Comparison of ENCODE assay signal across 12 cellular contexts in genomic region chr10:63518690-63519288, GRCh38. TPM values are rescaled to one million over a fixed set of nuclear protein-coding genes. Genes with fewer than 3 reads are reported as not detected.
DNase-seq lines count a peak whose midpoint lies in the region; ATAC-seq and TF ChIP-seq lines count a peak whose summit lies in the region.
"Had no signal": no experiment of that assay in that cellular context is flagged by ENCODE, and none has a peak within 500 bp of the region (broad histone marks: within the 10 kb centered on the region; RNA-seq: fewer than 3 reads in every experiment).

No MANE protein-coding gene starts in this region.

- peak overlapping the region; percentile 3 for H3K4me3 Mint-ChIP-seq in activated CD4-positive, alpha-beta T cell treated with anti-CD3 and anti-CD28 coated beads for 36 hours
- peak overlapping the region; percentile 53 for H3K4me3 Mint-ChIP-seq in activated B cell treated with CpG ODN at 0.5 μM for 24 hours
- H3K4me3 Mint-ChIP-seq in nephron, result peak overlapping the region; percentile 24 to 85 (median 84)

- intact Hi-C loops in activated CD4-positive, alpha-beta T cell treated with anti-CD3 and anti-CD28 coated beads for 36 hours (cut with DNase I, micrococcal nuclease), result no loop called here
- intact Hi-C loops in activated B cell treated with CpG ODN at 0.5 μM for 24 hours (cut with micrococcal nuclease), result no loop called here

- H3K4me3 ChIP-seq in GM12864 (ENCODE audit: low read depth, low read length), result peak overlapping the region; percentile 23; the same call in 1 of the 2 replicates

- H3K36me3 Mint-ChIP-seq in activated CD4-positive, alpha-beta T cell treated with anti-CD3 and anti-CD28 coated beads for 36 hours (ENCODE audit: low read depth), result peaks cover 13% of the 10 kb centered on the region
- H3K36me3 Mint-ChIP-seq in activated B cell treated with CpG ODN at 0.5 μM for 24 hours (ENCODE audit: low read depth) (no peaks in the 10 kb centered on the region), nephron (ENCODE audit: low read depth) (peaks cover 60% of the 10 kb centered on the region)

- TF ChIP-seq CTCF in GM12864 (IDR thresholded peaks at IDR 0.05; ENCODE audit: low read depth, low read length, missing control alignments) (no peak), activated B cell treated with CpG ODN at 0.5 μM for 24 hours (IDR thresholded peaks at IDR 0.05) (no peak), nephron (IDR thresholded peaks at IDR 0.05; ENCODE audit: unreplicated experiment in 3 of 3) (no peak)

- H3K27me3 Mint-ChIP-seq in activated CD4-positive, alpha-beta T cell treated with anti-CD3 and anti-CD28 coated beads for 36 hours, result no peaks in the 10 kb centered on the region
- H3K27me3 Mint-ChIP-seq in activated B cell treated with CpG ODN at 0.5 μM for 24 hours (no peaks in the 10 kb centered on the region), nephron (ENCODE audit: low read depth) (no peaks in the 10 kb centered on the region)

- no peak for ATAC-seq in activated CD4-positive, alpha-beta T cell treated with anti-CD3 and anti-CD28 coated beads for 36 hours
- ATAC-seq in activated B cell treated with CpG ODN at 0.5 μM for 24 hours (ENCODE audit: low read depth) (no peak), HG03520 (IDR thresholded peaks at IDR 0.05; ENCODE audit: unreplicated experiment) (no peak)

- POLR2A ChIA-PET in activated CD4-positive, alpha-beta T cell treated with anti-CD3 and anti-CD28 coated beads for 36 hours (lab: Charles Lee), result no interaction called here
- POLR2A ChIA-PET in activated B cell treated with CpG ODN at 0.5 μM for 24 hours (lab: Charles Lee), result no interaction called here

- H3K27ac Mint-ChIP-seq in activated CD4-positive, alpha-beta T cell treated with anti-CD3 and anti-CD28 coated beads for 36 hours, result peak overlapping the region; percentile 5
- H3K27ac Mint-ChIP-seq in activated B cell treated with CpG ODN at 0.5 μM for 24 hours (no peak overlapping the region), nephron (peak overlapping the region in 2 of 3 experiments; percentile 68 to 88)

- H3K9me3 Mint-ChIP-seq in activated CD4-positive, alpha-beta T cell treated with anti-CD3 and anti-CD28 coated beads for 36 hours (ENCODE audit: low read depth), result peaks cover 6% of the 10 kb centered on the region
- H3K9me3 Mint-ChIP-seq in activated B cell treated with CpG ODN at 0.5 μM for 24 hours (peaks cover 4% of the 10 kb centered on the region), nephron (peaks cover 34% of the 10 kb centered on the region)

- CTCF ChIA-PET in activated CD4-positive, alpha-beta T cell treated with anti-CD3 and anti-CD28 coated beads for 36 hours (lab: Charles Lee), result interaction anchor here (0.7 kb wide), 1 partner anchor 89 kb away, joined by 3 read pairs; no protein-coding TSS in a partner anchor
- CTCF ChIA-PET in activated B cell treated with CpG ODN at 0.5 μM for 24 hours (lab: Charles Lee), result interaction anchor here (1.0 kb wide), 1 partner anchor 201 kb away, joined by 3 read pairs; no protein-coding TSS in a partner anchor

- peaks cover 73% of the 10 kb centered on the region for H3K4me1 Mint-ChIP-seq in activated CD4-positive, alpha-beta T cell treated with anti-CD3 and anti-CD28 coated beads for 36 hours
- H3K4me1 Mint-ChIP-seq in activated B cell treated with CpG ODN at 0.5 μM for 24 hours, result peaks cover 59% of the 10 kb centered on the region
- peaks cover 35% of the 10 kb centered on the region for H3K4me1 Mint-ChIP-seq in nephron

- no peak for DNase-seq in activated CD4-positive, alpha-beta T cell treated with anti-CD3 and anti-CD28 coated beads for 36 hours
- no peak for DNase-seq in activated CD4-positive, alpha-beta T cell treated with anti-CD3 and anti-CD28 coated beads, Interleukin-2, amount 50 U/mL, for 4 hours
- DNase-seq in GM12864 (ENCODE audit: low read depth) (no peak), activated B cell treated with CpG ODN at 0.5 μM for 24 hours (no peak), HK-2 (ENCODE audit: unreplicated experiment) (no peak), anterior cingulate cortex (lab: John Stamatoyannopoulos, UW) (no peak)
- DNase-seq: dermis blood vessel endothelial cell, DMS 273 treated with DMSO at 0.1 percent for 48 hours, NCI-H2171, occipital lobe had no signal

RNA-seq across cellular contexts. Expression of gene REEP3, which starts 2.4 kb away (rescaled TPM):
- 10 to 100 TPM; 15.9 to 20.9 TPM for total RNA-seq in activated CD4-positive, alpha-beta T cell treated with anti-CD3 and anti-CD28 coated beads for 36 hours
- 7.0 and 9.7 TPM in 2 replicates for total RNA-seq in activated B cell treated with CpG ODN at 0.5 μM for 24 hours

RNA-seq across cellular contexts. Expression of gene JMJD1C, which starts 53.0 kb away (rescaled TPM):
- total RNA-seq in activated CD4-positive, alpha-beta T cell treated with anti-CD3 and anti-CD28 coated beads for 36 hours, result 10 to 100 TPM; 41.5 to 42.5 TPM
- 167 and 176 TPM in 2 replicates for total RNA-seq in activated B cell treated with CpG ODN at 0.5 μM for 24 hours

Comparison
In these comparisons a context has a peak if more than half of its experiments do, and no peak if none do; other contexts are left out.
1. H3K4me3 Mint-ChIP-seq: peak in every context shown above with its lines; median percentile 84 in nephron; 53 in activated B cell treated with CpG ODN at 0.5 μM for 24 hours; 3 in activated CD4-positive, alpha-beta T cell treated with anti-CD3 and anti-CD28 coated beads for 36 hours.